In the genomic region with DNA sequence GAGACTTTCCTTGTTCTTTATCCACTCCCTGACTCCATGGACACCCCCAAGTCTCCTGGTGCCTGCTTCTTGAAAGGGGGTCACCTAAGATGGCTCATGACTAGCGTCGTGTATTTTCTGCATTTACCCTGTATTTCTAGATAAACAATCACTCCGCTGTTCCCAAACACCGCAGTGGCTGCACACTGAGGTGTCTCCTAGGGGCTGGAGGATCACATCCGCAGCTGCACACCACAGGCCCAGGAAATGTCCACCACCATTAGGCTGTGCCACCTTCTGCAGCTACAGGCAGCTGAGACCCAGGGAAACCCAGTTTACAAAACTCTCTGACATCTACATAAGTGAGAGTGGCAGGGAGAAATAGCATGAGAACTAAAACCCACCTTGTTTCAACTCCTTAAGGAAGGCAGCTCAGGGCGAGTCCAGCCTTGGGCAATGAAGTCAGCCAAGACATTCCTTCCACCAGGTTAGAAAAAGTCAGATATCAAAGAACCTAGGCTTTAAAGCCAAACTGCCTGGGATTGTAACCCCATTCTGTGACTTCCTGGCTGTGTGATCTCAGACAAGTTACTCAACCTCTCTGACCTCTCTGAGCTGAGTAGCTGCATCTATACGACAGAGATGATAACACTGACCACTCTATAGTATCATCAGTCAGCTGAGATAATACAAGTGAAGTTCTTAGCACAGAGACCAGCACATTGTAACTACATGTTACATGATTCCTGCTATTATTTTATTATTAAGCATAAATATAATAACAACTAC, we compare ENCODE assay signal across 20 cellular contexts.
DNase-seq lines count a peak whose midpoint lies in the region; ATAC-seq and TF ChIP-seq lines count a peak whose summit lies in the region.
"Had no signal": no experiment of that assay in that cellular context is flagged by ENCODE, and none has a peak within 500 bp of the region (broad histone marks: within the 10 kb centered on the region; RNA-seq: fewer than 3 reads in every experiment).

No MANE protein-coding gene starts in this region.

- H3K4me1 Mint-ChIP-seq in H9: peaks cover 40 to 46% of the 10 kb centered on the region in 2 experiments
- peaks cover 20% of the 10 kb centered on the region for H3K4me1 Mint-ChIP-seq in endodermal cell

- no peaks in the 10 kb centered on the region for H3K23me2 ChIP-seq in H9 (ENCODE audit: insufficient read length, low read depth, low read length, poor library complexity, severe bottlenecking)

- H4K91ac ChIP-seq in H9 (ENCODE audit: insufficient read length, low read depth, low read length): no peak overlapping the region
- no peak overlapping the region for H4K91ac ChIP-seq in trophoblast cell (ENCODE audit: low read depth, low read length)

- no peak overlapping the region for H2BK5ac ChIP-seq in H9 (ENCODE audit: insufficient read length, low read length)
- H2BK5ac ChIP-seq in trophoblast cell (ENCODE audit: low read depth, low read length, poor library complexity): no peak overlapping the region

- H4K8ac ChIP-seq in H9 (replicated peaks; ENCODE audit: insufficient read length, low read depth, low read length) (no peak overlapping the region), trophoblast cell (ENCODE audit: low read depth, low read length) (no peak overlapping the region)

- no peak overlapping the region for H3K4me3 ChIP-seq in BLaER1 treated with 17β-estradiol and CSF1 and Interleukin-3, amounts not matched to agents 10 nM and 100 nM
- no peak overlapping the region for H3K4me3 ChIP-seq in endodermal cell (ENCODE audit: low read length)
- H3K4me3 ChIP-seq in trophoblast cell (ENCODE audit: low read depth, low read length): no peak overlapping the region
- H3K4me3 ChIP-seq: PC-9 had no signal

- H3K14ac ChIP-seq in H9 (ENCODE audit: insufficient read depth, low read length): no peak overlapping the region
- no peak overlapping the region for H3K14ac ChIP-seq in trophoblast cell (ENCODE audit: low read length)

- H2BK120ac ChIP-seq in H9 (ENCODE audit: low read depth, low read length, poor library complexity, severe bottlenecking) (no peak overlapping the region), trophoblast cell (ENCODE audit: insufficient read depth, low read length, poor library complexity) (no peak overlapping the region)

- H3K79me2 ChIP-seq in H9 (ENCODE audit: insufficient read depth, low read length) (no peaks in the 10 kb centered on the region), trophoblast cell (ENCODE audit: control insufficient read depth, insufficient read depth, low read length, poor library complexity) (no peaks in the 10 kb centered on the region)

- WGBS in H9 (ENCODE audit: extremely low coverage, insufficient read length, low lambda C conversion rate): no CpG with 5 or more reads among the region's 7 CpGs
- WGBS in endodermal cell (ENCODE audit: insufficient coverage in 1 of 2, insufficient read length in 1 of 2), 2 experiments: 89 to 93% methylated on average over 3 to 7 of the region's 7 CpGs
- WGBS in trophoblast cell (ENCODE audit: extremely low coverage, insufficient coverage, insufficient read length): no CpG with 5 or more reads among the region's 7 CpGs

- H3K23ac ChIP-seq in H9 (ENCODE audit: insufficient read length, low read depth, low read length) (no peak overlapping the region), trophoblast cell (ENCODE audit: low read length) (no peak overlapping the region)

- H2AK5ac ChIP-seq in H9 (ENCODE audit: insufficient read length, low read length): no peak overlapping the region
- H2AK5ac ChIP-seq in trophoblast cell (ENCODE audit: low read length): no peak overlapping the region

- no peak overlapping the region for H4K12ac ChIP-seq in trophoblast cell (ENCODE audit: low read depth, low read length)

- no peak overlapping the region for H3T11ph ChIP-seq in H9 (ENCODE audit: low read length)

- H2AFZ ChIP-seq in H9 (ENCODE audit: low read length) (no peak overlapping the region), trophoblast cell (ENCODE audit: insufficient read depth, low read length, poor library complexity) (no peak overlapping the region)
- H2AFZ ChIP-seq: PC-9 had no signal

- H3K9me3 Mint-ChIP-seq in H9 (no peaks in the 10 kb centered on the region; a peak in 1 of 5 replicates), endodermal cell (no peaks in the 10 kb centered on the region)
- H3K9me3 Mint-ChIP-seq: CD8-positive, alpha-beta T cell had no signal

- H3K56ac ChIP-seq in H9 (ENCODE audit: insufficient read length, low read depth, low read length): no peak overlapping the region

- peaks cover 8 to 64% (median 30%) of the 10 kb centered on the region in 10 experiments; a peak in 19 of 20 replicates for H3K4me1 ChIP-seq in BLaER1 treated with 17β-estradiol and CSF1 and Interleukin-3, amounts not matched to agents 10 nM and 100 nM
- H3K4me1 ChIP-seq in H9 (ENCODE audit: insufficient read depth, low read length): peaks cover 5% of the 10 kb centered on the region; the same call in 1 of the 2 replicates
- H3K4me1 ChIP-seq in endodermal cell (ENCODE audit: control insufficient read depth, insufficient read depth, low read length): no peaks in the 10 kb centered on the region
- no peaks in the 10 kb centered on the region for H3K4me1 ChIP-seq in trophoblast cell (ENCODE audit: control insufficient read depth in 1 of 2, insufficient read depth in 2 of 2, low read length in 2 of 2)

- no peak overlapping the region for H4K5ac ChIP-seq in H9 (ENCODE audit: insufficient read length, low read depth, low read length)

- peaks cover 0 to 2% (median 0%) of the 10 kb centered on the region in 3 experiments; a peak in 1 of 7 replicates for H3K36me3 Mint-ChIP-seq in H9 (ENCODE audit: insufficient read depth in 1 of 3, low read depth in 3 of 3)
- H3K36me3 Mint-ChIP-seq in endodermal cell (ENCODE audit: low read depth): no peaks in the 10 kb centered on the region
- H3K36me3 Mint-ChIP-seq: CD8-positive, alpha-beta T cell had no signal

- H2BK12ac ChIP-seq in H9 (ENCODE audit: insufficient read length, low read depth, low read length) (no peak overlapping the region), trophoblast cell (ENCODE audit: low read length) (no peak overlapping the region)

- H3K27ac Mint-ChIP-seq in H9 (peak overlapping the region in 2 of 3 experiments; percentile 46 to 94; a peak in 3 of 7 replicates), endodermal cell (no peak overlapping the region)
- H3K27ac Mint-ChIP-seq: CD8-positive, alpha-beta T cell had no signal

- H3K79me1 ChIP-seq in H9 (ENCODE audit: insufficient read depth, low read depth, low read length, poor library complexity, severe bottlenecking) (no peaks in the 10 kb centered on the region), trophoblast cell (ENCODE audit: low read length) (no peaks in the 10 kb centered on the region)

- H3K27me3 Mint-ChIP-seq in H9 (ENCODE audit: low read depth): peaks cover 1% of the 10 kb centered on the region
- peaks cover 3% of the 10 kb centered on the region for H3K27me3 Mint-ChIP-seq in endodermal cell (ENCODE audit: insufficient read depth)

- no peak overlapping the region for H2BK20ac ChIP-seq in H9 (ENCODE audit: low read depth, low read length, poor library complexity, severe bottlenecking)

- H3K4ac ChIP-seq in H9 (ENCODE audit: low read depth, low read length) (no peak overlapping the region), trophoblast cell (ENCODE audit: low read depth, low read length) (no peak overlapping the region)

- H3K9ac ChIP-seq in BLaER1 treated with 17β-estradiol and CSF1 and Interleukin-3, amounts not matched to agents 10 nM and 100 nM: no peak overlapping the region
- H3K9ac ChIP-seq in H9 (ENCODE audit: extremely low read depth, insufficient read length, low read length) (peak overlapping the region; percentile 31), endodermal cell (ENCODE audit: extremely low read depth, low read length, poor library complexity, severe bottlenecking) (no peak overlapping the region), trophoblast cell (ENCODE audit: low read length) (no peak overlapping the region)

- H3K9me3 ChIP-seq in BLaER1 treated with 17β-estradiol and CSF1 and Interleukin-3, amounts not matched to agents 10 nM and 100 nM (replicated peaks in 1 of 11): no peaks in the 10 kb centered on the region
- H3K9me3 ChIP-seq in H9 (ENCODE audit: control insufficient read depth, low read depth, low read length) (no peaks in the 10 kb centered on the region), endodermal cell (ENCODE audit: control insufficient read depth, low read length) (no peaks in the 10 kb centered on the region), trophoblast cell (ENCODE audit: insufficient read depth, low read depth, low read length) (no peaks in the 10 kb centered on the region)

- no peak for TF ChIP-seq CTCF in H9 (conservative IDR thresholded peaks at IDR 0.05)
- TF ChIP-seq CTCF in endodermal cell (conservative IDR thresholded peaks at IDR 0.05): peak; percentile 27

- H3K27me3 ChIP-seq in BLaER1 treated with 17β-estradiol and CSF1 and Interleukin-3, amounts not matched to agents 10 nM and 100 nM: peaks cover 0 to 19% (median 0%) of the 10 kb centered on the region in 11 experiments; a peak in 8 of 22 replicates
- H3K27me3 ChIP-seq in H9 (ENCODE audit: insufficient read depth, low read length) (no peaks in the 10 kb centered on the region), endodermal cell (ENCODE audit: control insufficient read depth, insufficient read depth, low read length, poor library complexity, severe bottlenecking) (no peaks in the 10 kb centered on the region), trophoblast cell (ENCODE audit: insufficient read depth, low read length) (no peaks in the 10 kb centered on the region)

- DNase-seq in H9 (no peak), endodermal cell (no peak), trophoblast cell (peak; percentile 14 to 55), NCI-H1436 (lab: John Stamatoyannopoulos, UW) (no peak)
- DNase-seq: Calu3; CD8-positive, alpha-beta T cell; DMS153; H7; KBM-7; NCI-H1092; NCI-H1436 treated with DMSO at 0.1 percent for 48 hours; NCI-H2029; NCI-H510A treated with DMSO at 0.1 percent for 48 hours; NCI-H748 treated with DMSO at 0.1 percent for 48 hours; PC-9; RPMI8226; SHP77 had no signal

- no peak for ATAC-seq in HG02970 (IDR thresholded peaks at IDR 0.05; ENCODE audit: low FRiP score, unreplicated experiment)
- ATAC-seq in GM18870 (IDR thresholded peaks at IDR 0.05; ENCODE audit: unreplicated experiment): no peak
- ATAC-seq: CD8-positive, alpha-beta T cell had no signal

- H3K36me3 ChIP-seq in BLaER1 treated with 17β-estradiol and CSF1 and Interleukin-3, amounts not matched to agents 10 nM and 100 nM: no peaks in the 10 kb centered on the region
- H3K36me3 ChIP-seq in endodermal cell (ENCODE audit: control insufficient read depth, insufficient read depth, low read length): no peaks in the 10 kb centered on the region
- H3K36me3 ChIP-seq in trophoblast cell (ENCODE audit: control insufficient read depth in 1 of 2, insufficient read depth in 2 of 2, low read length in 2 of 2): no peaks in the 10 kb centered on the region

- no peaks in the 10 kb centered on the region for H4K20me1 ChIP-seq in BLaER1 treated with 17β-estradiol and CSF1 and Interleukin-3, amounts not matched to agents 10 nM and 100 nM
- no peaks in the 10 kb centered on the region for H4K20me1 ChIP-seq in H9 (ENCODE audit: control insufficient read depth, insufficient read depth, insufficient read length)

- no peak overlapping the region; a peak in 1 of 5 replicates for H3K4me3 Mint-ChIP-seq in H9
- H3K4me3 Mint-ChIP-seq in endodermal cell: no peak overlapping the region
- H3K4me3 Mint-ChIP-seq: CD8-positive, alpha-beta T cell had no signal

- H3K27ac ChIP-seq in BLaER1 treated with 17β-estradiol and CSF1 and Interleukin-3, amounts not matched to agents 10 nM and 100 nM: no peak overlapping the region
- H3K27ac ChIP-seq in H9 (ENCODE audit: insufficient read length, low read depth, low read length): no peak overlapping the region
- no peak overlapping the region for H3K27ac ChIP-seq in endodermal cell (ENCODE audit: low read depth, low read length)
- no peak overlapping the region for H3K27ac ChIP-seq in trophoblast cell (ENCODE audit: low read depth, low read length)
- H3K27ac ChIP-seq: PC-9 had no signal

- no peak overlapping the region for H3K18ac ChIP-seq in H9 (ENCODE audit: insufficient read length, low read depth, low read length)
- no peak overlapping the region for H3K18ac ChIP-seq in trophoblast cell (ENCODE audit: low read length)

- H2BK15ac ChIP-seq in H9 (ENCODE audit: low read depth, low read length): no peak overlapping the region

- H3K4me2 ChIP-seq in BLaER1 treated with 17β-estradiol and CSF1 and Interleukin-3, amounts not matched to agents 10 nM and 100 nM: peak overlapping the region in 8 of 11 experiments; percentile 41 to 78 (median 72); a peak in 16 of 22 replicates
- H3K4me2 ChIP-seq in H9 (ENCODE audit: insufficient read depth, insufficient read length, low read length): no peak overlapping the region
- no peak overlapping the region for H3K4me2 ChIP-seq in trophoblast cell (ENCODE audit: low read length)
- H3K4me2 ChIP-seq: PC-9 had no signal

Comparison
In these comparisons a context has a peak if more than half of its experiments do, and no peak if none do; other contexts are left out.
1. H3K4me2 ChIP-seq: peak in BLaER1 treated with 17β-estradiol and CSF1 and Interleukin-3, amounts not matched to agents 10 nM and 100 nM (8 of 11); none in H9 (single experiment) and trophoblast cell (single experiment).
2. DNase-seq: peak in trophoblast cell (2 of 2); none in H9 (single experiment), endodermal cell (single experiment) and NCI-H1436 (single experiment).